Comparison of ENCODE assay signal across 13 cellular contexts in the genomic region with DNA sequence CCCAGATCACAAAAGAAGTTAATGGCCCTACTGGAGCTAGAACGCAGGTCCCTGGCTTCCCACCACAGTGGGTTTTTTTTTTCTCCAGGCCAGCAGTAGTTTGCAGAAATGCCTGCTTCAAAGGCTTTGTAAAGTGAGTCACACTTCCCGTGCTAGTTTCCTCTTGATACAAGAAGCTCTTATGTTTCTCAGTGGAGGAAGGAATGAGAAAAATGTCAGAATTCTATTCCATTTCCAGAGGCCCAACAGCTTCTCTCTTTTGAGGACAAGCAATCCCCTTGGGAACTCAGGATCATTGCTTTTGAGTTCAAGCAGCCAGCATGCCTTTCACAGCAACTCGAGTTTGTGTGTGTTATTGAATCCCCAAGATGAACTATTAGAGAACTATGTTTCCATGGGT.
DNase-seq lines count a peak whose midpoint lies in the region; ATAC-seq and TF ChIP-seq lines count a peak whose summit lies in the region.
"Had no signal": no experiment of that assay in that cellular context is flagged by ENCODE, and none has a peak within 500 bp of the region (broad histone marks: within the 10 kb centered on the region; RNA-seq: fewer than 3 reads in every experiment).

No MANE protein-coding gene starts in this region.

- H3K4me3 Mint-ChIP-seq in mesothelial cell of epicardium: no peak overlapping the region
- H3K4me3 Mint-ChIP-seq: activated naive CD8-positive, alpha-beta T cell treated with anti-CD3 and anti-CD28 coated beads, Interleukin-2, amount 10 ng/mL, durations not matched to agents 7 days and 5 days; stimulated activated memory B cell treated with anti-CD40 and anti-IgM and Interleukin-4, amounts not matched to agents 10 μg/mL and 1 μg/mL and 100 μg/mL, for 72 hours had no signal

- peaks cover 48% of the 10 kb centered on the region for H3K4me1 Mint-ChIP-seq in mesothelial cell of epicardium
- H3K4me1 Mint-ChIP-seq: activated naive CD8-positive, alpha-beta T cell treated with anti-CD3 and anti-CD28 coated beads, Interleukin-2, amount 10 ng/mL, durations not matched to agents 7 days and 5 days; stimulated activated memory B cell treated with anti-CD40 and anti-IgM and Interleukin-4, amounts not matched to agents 10 μg/mL and 1 μg/mL and 100 μg/mL, for 72 hours had no signal

- H3K9me3 Mint-ChIP-seq in mesothelial cell of epicardium: no peaks in the 10 kb centered on the region
- H3K9me3 Mint-ChIP-seq: activated naive CD8-positive, alpha-beta T cell treated with anti-CD3 and anti-CD28 coated beads, Interleukin-2, amount 10 ng/mL, durations not matched to agents 7 days and 5 days; stimulated activated memory B cell treated with anti-CD40 and anti-IgM and Interleukin-4, amounts not matched to agents 10 μg/mL and 1 μg/mL and 100 μg/mL, for 72 hours had no signal

- DNase-seq in EH (ENCODE audit: low read depth): peak; percentile 25
- peak; percentile 29 for DNase-seq in LHCN-M2 (ENCODE audit: low read depth)
- peak; percentile 80 for DNase-seq in dermis blood vessel endothelial cell
- DNase-seq in mesothelial cell of epicardium (ENCODE audit: low spot score in 2 of 2, unreplicated experiment in 2 of 2): no peak
- DNase-seq in HuH-7.5 (ENCODE audit: low spot score): no peak
- no peak for DNase-seq in inferior parietal cortex (ENCODE audit: extremely low spot score)
- DNase-seq: activated CD4-positive, alpha-beta T cell treated with anti-CD3 and anti-CD28 coated beads, Interleukin-2, amount 50 U/mL, for 1 hour; activated naive CD8-positive, alpha-beta T cell treated with anti-CD3 and anti-CD28 coated beads, Interleukin-2, amount 10 ng/mL, durations not matched to agents 7 days and 5 days; DMS153; erythroblast had no signal

- H3K27ac Mint-ChIP-seq in mesothelial cell of epicardium: peak overlapping the region; percentile 79
- H3K27ac Mint-ChIP-seq: activated naive CD8-positive, alpha-beta T cell treated with anti-CD3 and anti-CD28 coated beads, Interleukin-2, amount 10 ng/mL, durations not matched to agents 7 days and 5 days; stimulated activated memory B cell treated with anti-CD40 and anti-IgM and Interleukin-4, amounts not matched to agents 10 μg/mL and 1 μg/mL and 100 μg/mL, for 72 hours had no signal

- no peak for ATAC-seq in activated CD4-positive, CD25-positive, alpha-beta regulatory T cell treated with anti-CD3 and anti-CD28 coated beads, Interleukin-2, amount 50 U/mL, for 24 hours
- no peak for ATAC-seq in HG02840 (IDR thresholded peaks at IDR 0.05; ENCODE audit: low FRiP score, unreplicated experiment)
- ATAC-seq: stimulated activated memory B cell treated with anti-CD40 and anti-IgM and Interleukin-4, amounts not matched to agents 10 μg/mL and 1 μg/mL and 100 μg/mL, for 72 hours had no signal

- H3K27me3 Mint-ChIP-seq in mesothelial cell of epicardium (ENCODE audit: low read depth): no peaks in the 10 kb centered on the region
- H3K27me3 Mint-ChIP-seq: activated naive CD8-positive, alpha-beta T cell treated with anti-CD3 and anti-CD28 coated beads, Interleukin-2, amount 10 ng/mL, durations not matched to agents 7 days and 5 days; stimulated activated memory B cell treated with anti-CD40 and anti-IgM and Interleukin-4, amounts not matched to agents 10 μg/mL and 1 μg/mL and 100 μg/mL, for 72 hours had no signal

- TF ChIP-seq CTCF in mesothelial cell of epicardium (IDR thresholded peaks at IDR 0.05; ENCODE audit: unreplicated experiment): no peak

- no peaks in the 10 kb centered on the region for H3K36me3 Mint-ChIP-seq in mesothelial cell of epicardium
- H3K36me3 Mint-ChIP-seq: activated naive CD8-positive, alpha-beta T cell treated with anti-CD3 and anti-CD28 coated beads, Interleukin-2, amount 10 ng/mL, durations not matched to agents 7 days and 5 days; stimulated activated memory B cell treated with anti-CD40 and anti-IgM and Interleukin-4, amounts not matched to agents 10 μg/mL and 1 μg/mL and 100 μg/mL, for 72 hours had no signal

Comparison
In these comparisons a context has a peak if more than half of its experiments do, and no peak if none do; other contexts are left out.
1. DNase-seq: peak in EH (single experiment), LHCN-M2 (single experiment) and dermis blood vessel endothelial cell (single experiment); none in mesothelial cell of epicardium (0 of 2), HuH-7.5 (single experiment) and inferior parietal cortex (single experiment).